30 cellular contexts compared by ENCODE assay signal in the genomic region with DNA sequence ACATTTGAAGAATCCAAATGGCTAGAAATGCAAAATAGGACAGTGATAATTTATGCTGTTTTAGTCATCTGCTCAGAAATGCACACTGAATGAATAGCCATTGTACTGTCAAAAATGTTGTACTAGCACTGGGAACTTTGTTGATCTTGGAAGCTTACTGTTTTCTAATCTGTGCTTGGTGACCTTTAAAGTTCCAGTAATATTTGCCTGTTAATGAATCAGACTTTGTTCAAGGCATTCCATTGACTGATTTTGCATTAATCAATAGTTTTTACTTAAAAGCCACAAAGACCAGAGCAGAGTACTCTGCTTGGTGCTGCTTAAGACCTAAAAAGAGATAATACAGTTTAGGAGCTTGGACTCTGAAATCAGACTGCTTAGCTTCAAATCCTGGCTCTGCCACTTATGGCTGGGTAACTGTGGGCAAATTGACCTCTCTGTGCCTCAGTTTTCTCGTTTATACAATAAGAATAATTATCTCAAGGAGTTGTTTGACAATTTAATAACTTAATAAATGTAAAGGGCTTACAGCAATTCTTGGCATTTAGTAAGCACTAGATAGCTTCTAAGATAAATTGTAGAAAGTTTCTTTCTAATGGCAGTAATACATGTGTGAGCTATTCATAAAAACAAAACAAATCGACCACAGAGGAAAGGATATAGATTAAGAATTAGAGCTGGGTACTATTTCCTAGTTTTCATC. TPM values are rescaled to one million over a fixed set of nuclear protein-coding genes. Genes with fewer than 3 reads are reported as not detected.
DNase-seq lines count a peak whose midpoint lies in the region; ATAC-seq, FAIRE-seq and TF ChIP-seq lines count a peak whose summit lies in the region.
"Had no signal": no experiment of that assay in that cellular context is flagged by ENCODE, and none has a peak within 500 bp of the region (broad histone marks: within the 10 kb centered on the region; RNA-seq: fewer than 3 reads in every experiment).

No MANE protein-coding gene starts in this region.

- H3K36me3 Mint-ChIP-seq in activated naive CD8-positive, alpha-beta T cell treated with anti-CD3 and anti-CD28 coated beads, Interleukin-2, amount 50 U/mL, for 24 hours (ENCODE audit: low read depth), result no peaks in the 10 kb centered on the region
- H3K36me3 Mint-ChIP-seq: activated naive CD8-positive, alpha-beta T cell treated with anti-CD3 and anti-CD28 coated beads, Interleukin-2, amount 10 ng/mL, durations not matched to agents 7 days and 5 days; naive B cell had no signal

- H3K9me3 Mint-ChIP-seq in activated naive CD8-positive, alpha-beta T cell treated with anti-CD3 and anti-CD28 coated beads, Interleukin-2, amount 50 U/mL, for 24 hours, result no peaks in the 10 kb centered on the region
- H3K9me3 Mint-ChIP-seq: activated naive CD8-positive, alpha-beta T cell treated with anti-CD3 and anti-CD28 coated beads, Interleukin-2, amount 10 ng/mL, durations not matched to agents 7 days and 5 days; GM23338; HFFc6; T-helper 2 cell treated with Interferon-gamma antibody and Interleukin-4, amounts not matched to agents 5 μg/mL and 100 μg/mL, for 36 hours had no signal

- H3K9ac ChIP-seq in HepG2 (ENCODE audit: insufficient read depth, low read depth, low read length), result no peak overlapping the region

- intact Hi-C loops in HepG2 (cut with micrococcal nuclease; ENCODE audit: unreplicated experiment), result no loop called here
- intact Hi-C loops in left colon (cut with DNase I, micrococcal nuclease), result no loop called here

- H3K36me3 ChIP-seq in HepG2 (replicated peaks in 1 of 2; ENCODE audit: control insufficient read depth in 1 of 2, insufficient read depth in 2 of 2, low read length in 2 of 2), result no peaks in the 10 kb centered on the region
- H3K36me3 ChIP-seq: left lung, upper lobe of left lung had no signal

- POLR2A ChIA-PET in HepG2 (lab: Yijun Ruan, JAX), result no interaction called here

- peaks cover 2% of the 10 kb centered on the region for H3K27me3 Mint-ChIP-seq in activated naive CD8-positive, alpha-beta T cell treated with anti-CD3 and anti-CD28 coated beads, Interleukin-2, amount 50 U/mL, for 24 hours

- 0% methylated on average over 2 of the region's 2 CpGs for WGBS in HepG2 (ENCODE audit: low lambda C conversion rate)

- no peak for TF ChIP-seq POLR2A in HepG2 (IDR thresholded peaks at IDR 0.05; ENCODE audit: insufficient read depth in 1 of 2, low read depth in 2 of 2, low read length in 2 of 2)

- TF ChIP-seq CTCF in HepG2 (CRISPR knock-in tag; IDR thresholded peaks at IDR 0.05), result no peak

- DNase-seq in NCI-H526 (lab: John Stamatoyannopoulos, UW) (peak; percentile 26 to 32), cerebellar cortex (ENCODE audit: low spot score) (peak; percentile 11), HepG2 (ENCODE audit: low spot score) (peak; percentile 39), renal cortical epithelial cell (ENCODE audit: low read depth) (peak; percentile 65), left colon (no peak), AML-193 (lab: John Stamatoyannopoulos, UW) (no peak)
- DNase-seq in activated naive CD8-positive, alpha-beta T cell treated with anti-CD3 and anti-CD28 coated beads, Interleukin-2, amount 50 U/mL, for 24 hours, result no peak
- DNase-seq: activated CD4-positive, alpha-beta T cell treated with anti-CD3 and anti-CD28 coated beads for 4 hours; activated CD8-positive, alpha-beta memory T cell treated with anti-CD3 and anti-CD28 coated beads for 24 hours; activated effector memory CD4-positive, alpha-beta T cell treated with anti-CD3 and anti-CD28 coated beads, Interleukin-2, amount 50 U/mL, for 16 hours; activated naive CD8-positive, alpha-beta T cell treated with anti-CD3 and anti-CD28 coated beads, Interleukin-2, amount 10 ng/mL, durations not matched to agents 7 days and 5 days; DMS79; effector CD8-positive, alpha-beta T cell; foreskin keratinocyte; HFFc6; left lung; naive B cell; NCI-H1417 treated with DMSO at 0.1 percent for 48 hours; NCI-H2081; NCI-H226; NCI-H82; occipital lobe; stimulated activated CD4-positive, alpha-beta T cell treated with anti-CD3 and anti-CD28 coated beads, Interleukin-2, amount 100 ng/mL, for 24 hours; upper lobe of left lung had no signal

- H3K4me2 ChIP-seq in HepG2 (ENCODE audit: low read depth, low read length), result no peak overlapping the region
- H3K4me2 ChIP-seq: GM23338, hepatocyte had no signal

- ATAC-seq in HepG2 (peak; percentile 64), left colon (no peak), HG03108 (IDR thresholded peaks at IDR 0.05; ENCODE audit: unreplicated experiment) (no peak)
- ATAC-seq in activated naive CD8-positive, alpha-beta T cell treated with anti-CD3 and anti-CD28 coated beads, Interleukin-2, amount 50 U/mL, for 24 hours, result no peak
- ATAC-seq: esophagus mucosa, foreskin keratinocyte, GM23338, left lung had no signal

- TF ChIP-seq EP300 in HepG2 (IDR thresholded peaks at IDR 0.05; ENCODE audit: low read depth in 2 of 2, low read length in 2 of 2), result no peak
- TF ChIP-seq EP300 in HepG2 (CRISPR knock-in tag; IDR thresholded peaks at IDR 0.05; ENCODE audit: borderline replicate concordance), result no peak

- no peak overlapping the region for H3K27ac ChIP-seq in HepG2 (ENCODE audit: extremely low read length, insufficient read depth, low read length)
- H3K27ac ChIP-seq: foreskin keratinocyte, hepatocyte, HL-60, left lung, upper lobe of left lung had no signal

- H3K4me1 ChIP-seq in HepG2 (ENCODE audit: insufficient read depth, low read length), result peaks cover 11% of the 10 kb centered on the region; the same call in 1 of the 2 replicates
- H3K4me1 ChIP-seq: foreskin keratinocyte had no signal

- no peak overlapping the region for H3K4me3 ChIP-seq in HepG2 (replicated peaks in 1 of 3; ENCODE audit: insufficient read depth in 1 of 3, low read depth in 2 of 3, low read length in 3 of 3)
- H3K4me3 ChIP-seq: GM23338, hepatocyte, left lung, upper lobe of left lung had no signal

- no TSS peak for BruUV-seq in HepG2 (replicated peaks; lab: Mats Ljungman, UMichigan)

- H3K9me3 ChIP-seq in HepG2 (ENCODE audit: low read length), result no peaks in the 10 kb centered on the region
- H3K9me3 ChIP-seq: left lung, upper lobe of left lung had no signal

- H3K27ac Mint-ChIP-seq in activated naive CD8-positive, alpha-beta T cell treated with anti-CD3 and anti-CD28 coated beads, Interleukin-2, amount 50 U/mL, for 24 hours, result no peak overlapping the region
- H3K27ac Mint-ChIP-seq: activated naive CD8-positive, alpha-beta T cell treated with anti-CD3 and anti-CD28 coated beads, Interleukin-2, amount 10 ng/mL, durations not matched to agents 7 days and 5 days; GM23338; HFFc6; T-helper 2 cell treated with Interferon-gamma antibody and Interleukin-4, amounts not matched to agents 5 μg/mL and 100 μg/mL, for 36 hours had no signal

- no peak overlapping the region for H3K4me3 Mint-ChIP-seq in activated naive CD8-positive, alpha-beta T cell treated with anti-CD3 and anti-CD28 coated beads, Interleukin-2, amount 50 U/mL, for 24 hours
- H3K4me3 Mint-ChIP-seq: activated naive CD8-positive, alpha-beta T cell treated with anti-CD3 and anti-CD28 coated beads, Interleukin-2, amount 10 ng/mL, durations not matched to agents 7 days and 5 days; GM23338; HFFc6; naive B cell; T-helper 2 cell treated with Interferon-gamma antibody and Interleukin-4, amounts not matched to agents 5 μg/mL and 100 μg/mL, for 36 hours had no signal

- no peaks in the 10 kb centered on the region for H4K20me1 ChIP-seq in HepG2 (ENCODE audit: insufficient read depth, low read length)

- FAIRE-seq in HepG2 (lab: Jason Lieb, UNC), result no peak

- H3K27me3 ChIP-seq in HepG2 (ENCODE audit: control insufficient read depth in 1 of 2, insufficient read depth in 2 of 2, low read length in 2 of 2), result peaks cover 2 to 11% of the 10 kb centered on the region in 2 experiments; a peak in 3 of 5 replicates
- H3K27me3 ChIP-seq: upper lobe of left lung had no signal

- peaks cover 18% of the 10 kb centered on the region for H3K4me1 Mint-ChIP-seq in activated naive CD8-positive, alpha-beta T cell treated with anti-CD3 and anti-CD28 coated beads, Interleukin-2, amount 50 U/mL, for 24 hours

- in situ Hi-C loops in HepG2 (cut with HindIII; ENCODE audit: extremely low pct_ligation_motif_present, low pct_unique_long_range_greater_than_20kb), result no loop called here

- H2AFZ ChIP-seq in HepG2 (ENCODE audit: low read length), result no peak overlapping the region
- H2AFZ ChIP-seq: hepatocyte had no signal

- no peaks in the 10 kb centered on the region for H3K79me2 ChIP-seq in HepG2 (ENCODE audit: insufficient read depth, low read length)
- H3K79me2 ChIP-seq: hepatocyte had no signal

- TF ChIP-seq RAD21 in HepG2 (CRISPR knock-in tag; IDR thresholded peaks at IDR 0.05), result no peak

- CTCF ChIA-PET in HepG2 (lab: Yijun Ruan, JAX; ENCODE audit: low intra/inter-chr PET ratio, low total read pairs), result no interaction called here

TF ChIP-seq in HepG2, 621 proteins besides CTCF, POLR2A, EP300 and RAD21 (continues in another document):
- TF ChIP-seq PAWR (CRISPR knock-in tag; IDR thresholded peaks at IDR 0.05; ENCODE audit: borderline replicate concordance) (no peak), TCF12 (IDR thresholded peaks at IDR 0.05) (no peak), TCF12 (CRISPR knock-in tag; IDR thresholded peaks at IDR 0.05) (no peak), ZNF274 (CRISPR knock-in tag; IDR thresholded peaks at IDR 0.05) (no peak)

RNA-seq across cellular contexts. Expression of gene SLAIN1, which starts 4.6 kb away (rescaled TPM):
- total RNA-seq in HepG2 (2016; rRNA removed; fragmentation: Illumina TruSeq; extraction: Trizol) (4.5 and 4.8 TPM in 2 replicates), renal cortical epithelial cell (5.8 and 14.1 TPM in 2 replicates), left colon (1 to 10 TPM; 2.6 to 4.9 TPM)
- 8.0 and 11.8 TPM in 2 replicates for total RNA-seq in HepG2 (2016; cell fraction: cytosol; rRNA removed; fragmentation: Illumina TruSeq; extraction: Trizol; ENCODE audit: low read depth)
- total RNA-seq in HepG2 (2016; cell fraction: insoluble cytoplasmic fraction; rRNA removed; fragmentation: Illumina TruSeq; extraction: Trizol), result 4.1 and 4.7 TPM in 2 replicates
- 5.1 and 5.5 TPM in 2 replicates for total RNA-seq in HepG2 (2016; cell fraction: membrane; rRNA removed; fragmentation: Illumina TruSeq; extraction: Trizol)
- total RNA-seq in HepG2 (2016; cell fraction: nucleus; rRNA removed; fragmentation: Illumina TruSeq; extraction: Trizol), result 3.3 and 4.7 TPM in 2 replicates
- polyA plus RNA-seq in HepG2 (2011; rRNA removed), result 1.2 and 1.8 TPM in 2 replicates
- polyA plus RNA-seq in HepG2 (2011; cell fraction: cytosol; rRNA removed), result 0.78 and 1.3 TPM in 2 replicates
- polyA plus RNA-seq in HepG2 (2011; cell fraction: nucleus; rRNA removed), result 0.79 and 1.1 TPM in 2 replicates
- 0.92 and 1.4 TPM in 2 replicates for polyA plus RNA-seq in HepG2 (2012)
- polyA plus RNA-seq in HepG2 (2016; cell fraction: cytosol; fragmentation: Illumina TruSeq; extraction: Trizol; ENCODE audit: low read depth), result 0.81 and 1.3 TPM in 2 replicates
- polyA plus RNA-seq in HepG2 (2016; cell fraction: insoluble cytoplasmic fraction; fragmentation: Illumina TruSeq; extraction: Trizol; ENCODE audit: low read depth), result 5.2 and 5.8 TPM in 2 replicates
- polyA plus RNA-seq in HepG2 (2016; cell fraction: membrane; fragmentation: Illumina TruSeq; extraction: Trizol; ENCODE audit: low read depth), result 2.1 and 2.7 TPM in 2 replicates
- 3.1 and 3.3 TPM in 2 replicates for polyA plus RNA-seq in HepG2 (2016; cell fraction: nucleus; fragmentation: Illumina TruSeq; extraction: Trizol; ENCODE audit: insufficient read depth, low read depth)
- polyA minus RNA-seq in HepG2 (2011; rRNA and poly(A)+ RNA removed; ENCODE audit: low replicate concordance), result 1.9 TPM in 1 of 2 replicates, not detected in the other
- 0.89 and 1.6 TPM in 2 replicates for polyA minus RNA-seq in HepG2 (2011; cell fraction: cytosol; rRNA and poly(A)+ RNA removed)
- 6.5 and 8.0 TPM in 2 replicates for polyA minus RNA-seq in HepG2 (2011; cell fraction: nucleus; rRNA and poly(A)+ RNA removed)
- total RNA-seq: foreskin keratinocyte had no signal
- polyA plus RNA-seq: foreskin keratinocyte had no signal

Comparison
In these comparisons a context has a peak if more than half of its experiments do, and no peak if none do; other contexts are left out.
1. DNase-seq: peak in NCI-H526 (2 of 2), cerebellar cortex (single experiment), HepG2 (single experiment) and renal cortical epithelial cell (single experiment); none in left colon (0 of 2), AML-193 (0 of 2) and activated naive CD8-positive, alpha-beta T cell treated with anti-CD3 and anti-CD28 coated beads, Interleukin-2, amount 50 U/mL, for 24 hours (single experiment).